In the genomic region with DNA sequence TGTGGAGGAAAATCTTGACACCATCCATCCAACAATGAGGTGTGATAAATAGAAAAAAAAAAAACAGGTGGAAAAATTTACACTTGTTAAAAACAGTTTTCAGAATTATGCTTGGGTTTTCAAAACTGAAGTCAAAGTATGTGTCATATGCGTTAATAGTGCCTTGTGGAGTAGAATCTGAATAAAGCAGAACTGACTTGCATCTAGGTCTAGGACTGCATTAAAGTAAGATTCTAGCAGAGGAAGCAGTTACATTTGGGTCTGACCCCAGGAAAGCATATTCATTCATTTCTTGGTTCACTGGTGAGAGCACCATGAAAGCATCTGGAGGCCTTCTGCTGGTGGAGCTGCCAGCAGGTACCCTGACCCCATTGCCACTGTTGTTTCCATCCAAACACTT, we compare ENCODE assay signal across 23 cellular contexts.
"Had no signal": no experiment of that assay in that cellular context is flagged by ENCODE, and none has a peak within 500 bp of the region (broad histone marks: within the 10 kb centered on the region; RNA-seq: fewer than 3 reads in every experiment).

No MANE protein-coding gene starts in this region.

- H3K27me3 Mint-ChIP-seq: dendritic cell treated with granulocyte-macrophage colony-stimulating factor and Interleukin-4, amounts not matched to agents 40 ng/mL and 50 ng/mL, for 4 days; naive thymus-derived CD8-positive, alpha-beta T cell had no signal

- H3K27ac Mint-ChIP-seq: dendritic cell treated with granulocyte-macrophage colony-stimulating factor and Interleukin-4, amounts not matched to agents 40 ng/mL and 50 ng/mL, for 4 days; effector memory CD8-positive, alpha-beta T cell; endodermal cell; naive thymus-derived CD8-positive, alpha-beta T cell had no signal

- H3K4me3 Mint-ChIP-seq: dendritic cell treated with granulocyte-macrophage colony-stimulating factor and Interleukin-4, amounts not matched to agents 40 ng/mL and 50 ng/mL, for 4 days; effector memory CD8-positive, alpha-beta T cell; endodermal cell; naive thymus-derived CD8-positive, alpha-beta T cell had no signal

- H3K9me3 Mint-ChIP-seq: dendritic cell treated with granulocyte-macrophage colony-stimulating factor and Interleukin-4, amounts not matched to agents 40 ng/mL and 50 ng/mL, for 4 days; effector memory CD8-positive, alpha-beta T cell; endodermal cell; naive thymus-derived CD8-positive, alpha-beta T cell had no signal

- ATAC-seq: effector memory CD8-positive, alpha-beta T cell; esophagus mucosa; gastrocnemius medialis; heart right ventricle; left cardiac atrium; left lung; left ventricle myocardium superior; lower lobe of right lung; naive thymus-derived CD8-positive, alpha-beta T cell had no signal

- DNase-seq: colonic mucosa; cortex of kidney; effector CD8-positive, alpha-beta T cell; effector memory CD8-positive, alpha-beta T cell; endodermal cell; erythroblast; esophagus squamous epithelium; foreskin fibroblast; foreskin melanocyte; gastrocnemius medialis; glutamatergic neuron; head of caudate nucleus; heart right ventricle; hippocampal formation; left cardiac atrium; left lung; left ventricle myocardium superior; lower lobe of right lung; mesendoderm; midbrain; naive thymus-derived CD8-positive, alpha-beta T cell had no signal
